ENCODE assay signal across 1 cellular context in genomic region chr21:44370771-44371410, GRCh38.
TF ChIP-seq lines count a peak whose summit lies in the region.

No MANE protein-coding gene starts in this region.

TF ChIP-seq in WTC11, 78 proteins besides CTCF, POLR2A, EP300 and RAD21 (continued from another document):
- TF ChIP-seq, protein P1, sequence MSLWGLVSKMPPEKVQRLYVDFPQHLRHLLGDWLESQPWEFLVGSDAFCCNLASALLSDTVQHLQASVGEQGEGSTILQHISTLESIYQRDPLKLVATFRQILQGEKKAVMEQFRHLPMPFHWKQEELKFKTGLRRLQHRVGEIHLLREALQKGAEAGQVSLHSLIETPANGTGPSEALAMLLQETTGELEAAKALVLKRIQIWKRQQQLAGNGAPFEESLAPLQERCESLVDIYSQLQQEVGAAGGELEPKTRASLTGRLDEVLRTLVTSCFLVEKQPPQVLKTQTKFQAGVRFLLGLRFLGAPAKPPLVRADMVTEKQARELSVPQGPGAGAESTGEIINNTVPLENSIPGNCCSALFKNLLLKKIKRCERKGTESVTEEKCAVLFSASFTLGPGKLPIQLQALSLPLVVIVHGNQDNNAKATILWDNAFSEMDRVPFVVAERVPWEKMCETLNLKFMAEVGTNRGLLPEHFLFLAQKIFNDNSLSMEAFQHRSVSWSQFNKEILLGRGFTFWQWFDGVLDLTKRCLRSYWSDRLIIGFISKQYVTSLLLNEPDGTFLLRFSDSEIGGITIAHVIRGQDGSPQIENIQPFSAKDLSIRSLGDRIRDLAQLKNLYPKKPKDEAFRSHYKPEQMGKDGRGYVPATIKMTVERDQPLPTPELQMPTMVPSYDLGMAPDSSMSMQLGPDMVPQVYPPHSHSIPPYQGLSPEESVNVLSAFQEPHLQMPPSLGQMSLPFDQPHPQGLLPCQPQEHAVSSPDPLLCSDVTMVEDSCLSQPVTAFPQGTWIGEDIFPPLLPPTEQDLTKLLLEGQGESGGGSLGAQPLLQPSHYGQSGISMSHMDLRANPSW (CRISPR knock-in tag; conservative IDR thresholded peaks at IDR 0.05; ENCODE audit: low read depth), result no peak
- TF ChIP-seq JUN (CRISPR knock-in tag; IDR thresholded peaks at IDR 0.05) (no peak), CBFB (CRISPR knock-in tag; IDR thresholded peaks at IDR 0.05; ENCODE audit: low read depth) (no peak), ZNF423 (CRISPR knock-in tag; IDR thresholded peaks at IDR 0.05) (no peak), ZNF512 (CRISPR knock-in tag; IDR thresholded peaks at IDR 0.05; ENCODE audit: borderline replicate concordance) (no peak), PRDM15 (CRISPR knock-in tag; IDR thresholded peaks at IDR 0.05) (no peak), SMAD4 (CRISPR knock-in tag; IDR thresholded peaks at IDR 0.05) (no peak)
- TF ChIP-seq, protein P2, sequence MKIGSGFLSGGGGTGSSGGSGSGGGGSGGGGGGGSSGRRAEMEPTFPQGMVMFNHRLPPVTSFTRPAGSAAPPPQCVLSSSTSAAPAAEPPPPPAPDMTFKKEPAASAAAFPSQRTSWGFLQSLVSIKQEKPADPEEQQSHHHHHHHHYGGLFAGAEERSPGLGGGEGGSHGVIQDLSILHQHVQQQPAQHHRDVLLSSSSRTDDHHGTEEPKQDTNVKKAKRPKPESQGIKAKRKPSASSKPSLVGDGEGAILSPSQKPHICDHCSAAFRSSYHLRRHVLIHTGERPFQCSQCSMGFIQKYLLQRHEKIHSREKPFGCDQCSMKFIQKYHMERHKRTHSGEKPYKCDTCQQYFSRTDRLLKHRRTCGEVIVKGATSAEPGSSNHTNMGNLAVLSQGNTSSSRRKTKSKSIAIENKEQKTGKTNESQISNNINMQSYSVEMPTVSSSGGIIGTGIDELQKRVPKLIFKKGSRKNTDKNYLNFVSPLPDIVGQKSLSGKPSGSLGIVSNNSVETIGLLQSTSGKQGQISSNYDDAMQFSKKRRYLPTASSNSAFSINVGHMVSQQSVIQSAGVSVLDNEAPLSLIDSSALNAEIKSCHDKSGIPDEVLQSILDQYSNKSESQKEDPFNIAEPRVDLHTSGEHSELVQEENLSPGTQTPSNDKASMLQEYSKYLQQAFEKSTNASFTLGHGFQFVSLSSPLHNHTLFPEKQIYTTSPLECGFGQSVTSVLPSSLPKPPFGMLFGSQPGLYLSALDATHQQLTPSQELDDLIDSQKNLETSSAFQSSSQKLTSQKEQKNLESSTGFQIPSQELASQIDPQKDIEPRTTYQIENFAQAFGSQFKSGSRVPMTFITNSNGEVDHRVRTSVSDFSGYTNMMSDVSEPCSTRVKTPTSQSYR (CRISPR knock-in tag; IDR thresholded peaks at IDR 0.05), result no peak
- TF ChIP-seq, protein P3, sequence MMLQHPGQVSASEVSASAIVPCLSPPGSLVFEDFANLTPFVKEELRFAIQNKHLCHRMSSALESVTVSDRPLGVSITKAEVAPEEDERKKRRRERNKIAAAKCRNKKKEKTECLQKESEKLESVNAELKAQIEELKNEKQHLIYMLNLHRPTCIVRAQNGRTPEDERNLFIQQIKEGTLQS (CRISPR knock-in tag; conservative IDR thresholded peaks at IDR 0.05), result no peak
- TF ChIP-seq, protein P4, sequence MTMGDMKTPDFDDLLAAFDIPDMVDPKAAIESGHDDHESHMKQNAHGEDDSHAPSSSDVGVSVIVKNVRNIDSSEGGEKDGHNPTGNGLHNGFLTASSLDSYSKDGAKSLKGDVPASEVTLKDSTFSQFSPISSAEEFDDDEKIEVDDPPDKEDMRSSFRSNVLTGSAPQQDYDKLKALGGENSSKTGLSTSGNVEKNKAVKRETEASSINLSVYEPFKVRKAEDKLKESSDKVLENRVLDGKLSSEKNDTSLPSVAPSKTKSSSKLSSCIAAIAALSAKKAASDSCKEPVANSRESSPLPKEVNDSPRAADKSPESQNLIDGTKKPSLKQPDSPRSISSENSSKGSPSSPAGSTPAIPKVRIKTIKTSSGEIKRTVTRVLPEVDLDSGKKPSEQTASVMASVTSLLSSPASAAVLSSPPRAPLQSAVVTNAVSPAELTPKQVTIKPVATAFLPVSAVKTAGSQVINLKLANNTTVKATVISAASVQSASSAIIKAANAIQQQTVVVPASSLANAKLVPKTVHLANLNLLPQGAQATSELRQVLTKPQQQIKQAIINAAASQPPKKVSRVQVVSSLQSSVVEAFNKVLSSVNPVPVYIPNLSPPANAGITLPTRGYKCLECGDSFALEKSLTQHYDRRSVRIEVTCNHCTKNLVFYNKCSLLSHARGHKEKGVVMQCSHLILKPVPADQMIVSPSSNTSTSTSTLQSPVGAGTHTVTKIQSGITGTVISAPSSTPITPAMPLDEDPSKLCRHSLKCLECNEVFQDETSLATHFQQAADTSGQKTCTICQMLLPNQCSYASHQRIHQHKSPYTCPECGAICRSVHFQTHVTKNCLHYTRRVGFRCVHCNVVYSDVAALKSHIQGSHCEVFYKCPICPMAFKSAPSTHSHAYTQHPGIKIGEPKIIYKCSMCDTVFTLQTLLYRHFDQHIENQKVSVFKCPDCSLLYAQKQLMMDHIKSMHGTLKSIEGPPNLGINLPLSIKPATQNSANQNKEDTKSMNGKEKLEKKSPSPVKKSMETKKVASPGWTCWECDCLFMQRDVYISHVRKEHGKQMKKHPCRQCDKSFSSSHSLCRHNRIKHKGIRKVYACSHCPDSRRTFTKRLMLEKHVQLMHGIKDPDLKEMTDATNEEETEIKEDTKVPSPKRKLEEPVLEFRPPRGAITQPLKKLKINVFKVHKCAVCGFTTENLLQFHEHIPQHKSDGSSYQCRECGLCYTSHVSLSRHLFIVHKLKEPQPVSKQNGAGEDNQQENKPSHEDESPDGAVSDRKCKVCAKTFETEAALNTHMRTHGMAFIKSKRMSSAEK (CRISPR knock-in tag; IDR thresholded peaks at IDR 0.05; ENCODE audit: borderline replicate concordance), result no peak
- TF ChIP-seq, protein P5, sequence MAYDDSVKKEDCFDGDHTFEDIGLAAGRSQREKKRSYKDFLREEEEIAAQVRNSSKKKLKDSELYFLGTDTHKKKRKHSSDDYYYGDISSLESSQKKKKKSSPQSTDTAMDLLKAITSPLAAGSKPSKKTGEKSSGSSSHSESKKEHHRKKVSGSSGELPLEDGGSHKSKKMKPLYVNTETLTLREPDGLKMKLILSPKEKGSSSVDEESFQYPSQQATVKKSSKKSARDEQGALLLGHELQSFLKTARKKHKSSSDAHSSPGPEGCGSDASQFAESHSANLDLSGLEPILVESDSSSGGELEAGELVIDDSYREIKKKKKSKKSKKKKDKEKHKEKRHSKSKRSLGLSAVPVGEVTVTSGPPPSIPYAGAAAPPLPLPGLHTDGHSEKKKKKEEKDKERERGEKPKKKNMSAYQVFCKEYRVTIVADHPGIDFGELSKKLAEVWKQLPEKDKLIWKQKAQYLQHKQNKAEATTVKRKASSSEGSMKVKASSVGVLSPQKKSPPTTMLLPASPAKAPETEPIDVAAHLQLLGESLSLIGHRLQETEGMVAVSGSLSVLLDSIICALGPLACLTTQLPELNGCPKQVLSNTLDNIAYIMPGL (CRISPR knock-in tag; IDR thresholded peaks at IDR 0.05), result no peak
